7 cellular contexts compared by ENCODE assay signal in the genomic region with DNA sequence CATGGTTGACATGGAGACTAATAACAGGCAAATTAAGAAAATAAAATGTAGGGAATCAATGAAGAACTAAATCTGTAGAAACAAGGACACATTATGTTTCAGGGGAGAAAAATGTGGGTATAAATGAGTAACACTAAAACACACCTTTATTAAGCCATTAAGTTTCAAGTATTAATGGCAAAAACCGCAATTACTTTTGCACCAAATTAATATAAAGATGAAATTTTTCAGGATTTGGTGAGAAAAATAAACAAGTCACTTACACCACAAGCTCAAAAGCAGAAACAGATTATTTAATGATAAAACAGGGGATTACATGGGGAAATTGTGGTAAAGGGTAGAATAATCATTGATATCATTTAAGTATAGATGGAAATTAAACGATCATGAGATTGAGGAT.
"Had no signal": no experiment of that assay in that cellular context is flagged by ENCODE, and none has a peak within 500 bp of the region (broad histone marks: within the 10 kb centered on the region; RNA-seq: fewer than 3 reads in every experiment).

No MANE protein-coding gene starts in this region.

- FAIRE-seq: G401.6, GM12891, GM12892, GM18507, GM19239 had no signal

- DNase-seq: GDM1, GF-D8 had no signal
